In the genomic region with DNA sequence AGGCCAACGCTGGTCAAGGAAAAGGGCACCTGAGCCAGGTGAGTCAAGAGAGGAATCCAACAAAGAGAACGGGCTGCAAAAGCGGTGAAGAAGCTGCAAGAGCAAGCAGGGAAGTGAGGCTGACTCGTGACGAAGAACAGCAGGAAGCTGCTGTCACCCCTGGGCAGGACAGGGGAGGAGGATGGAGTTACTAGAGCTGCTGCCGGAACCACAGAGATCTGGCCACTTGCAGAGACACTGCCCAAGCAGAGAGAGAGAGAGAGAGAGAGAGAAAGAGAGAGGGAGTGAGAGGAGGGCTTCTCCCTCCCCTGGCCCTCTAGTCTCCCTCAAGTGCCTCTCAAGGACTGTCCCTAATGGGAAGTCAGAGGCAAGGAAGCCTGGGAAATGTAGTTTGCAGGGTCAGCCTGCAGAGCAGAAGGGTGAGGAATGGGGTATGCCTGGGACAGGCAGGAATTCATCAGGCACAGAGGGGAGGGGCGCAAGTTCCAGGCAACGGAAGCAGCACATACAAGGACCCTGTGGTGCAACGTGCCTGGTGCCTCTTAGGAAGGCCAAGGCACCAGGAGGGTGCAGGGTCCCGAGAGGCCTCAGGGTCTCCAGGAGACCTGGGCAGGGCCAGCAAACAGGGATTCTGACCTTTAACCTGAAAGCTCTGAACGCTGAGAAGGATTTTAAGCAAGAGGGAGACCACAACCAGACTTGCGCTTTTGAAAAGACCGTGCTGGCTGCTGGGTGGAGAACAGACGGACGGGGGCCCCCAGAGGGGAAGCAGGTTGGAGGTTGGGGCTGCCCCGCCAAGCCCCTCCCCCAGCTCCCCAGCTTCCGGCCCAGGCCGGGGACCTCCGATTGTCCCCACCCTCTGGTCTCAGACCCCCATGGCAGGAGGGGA, we compare ENCODE assay signal across 8 cellular contexts. TPM values are rescaled to one million over a fixed set of nuclear protein-coding genes. Genes with fewer than 3 reads are reported as not detected.
DNase-seq lines count a peak whose midpoint lies in the region; ATAC-seq and TF ChIP-seq lines count a peak whose summit lies in the region.

No MANE protein-coding gene starts in this region.

- no peak overlapping the region for H3K4me3 ChIP-seq in liver (ENCODE audit: low read depth in 1 of 3, low read length in 3 of 3)

- H3T11ph ChIP-seq in H9 (ENCODE audit: low read length) = no peak overlapping the region

- no peaks in the 10 kb centered on the region for H3K9me3 ChIP-seq in H9 (ENCODE audit: control insufficient read depth, low read depth, low read length)
- H3K9me3 ChIP-seq in liver (ENCODE audit: control insufficient read depth in 4 of 4, low read length in 3 of 4) = no peaks in the 10 kb centered on the region

- H2BK12ac ChIP-seq in H9 (ENCODE audit: insufficient read length, low read depth, low read length) = no peak overlapping the region

- peak overlapping the region; percentile 60 to 87 (median 74); a peak in 6 of 7 replicates for H3K27ac Mint-ChIP-seq in H9

- H3K79me1 ChIP-seq in H9 (ENCODE audit: insufficient read depth, low read depth, low read length, poor library complexity, severe bottlenecking) = no peaks in the 10 kb centered on the region

- no peaks in the 10 kb centered on the region for H3K36me3 Mint-ChIP-seq in H9 (ENCODE audit: insufficient read depth in 1 of 3, low read depth in 3 of 3)

- H3K4me1 Mint-ChIP-seq in H9 = peaks cover 15 to 22% of the 10 kb centered on the region in 2 experiments

- H3K4me1 ChIP-seq in H9 (ENCODE audit: insufficient read depth, low read length) = no peaks in the 10 kb centered on the region; the same call in 1 of the 2 replicates
- peaks cover 11 to 28% (median 15%) of the 10 kb centered on the region in 4 donors for H3K4me1 ChIP-seq in liver (ENCODE audit: control insufficient read depth in 4 of 4, insufficient read depth in 4 of 4, low read length in 3 of 4)

- no peaks in the 10 kb centered on the region for H3K36me3 ChIP-seq in liver (ENCODE audit: control insufficient read depth in 4 of 4, insufficient read depth in 3 of 4, low read depth in 1 of 4, low read length in 3 of 4)

- H2BK20ac ChIP-seq in H9 (ENCODE audit: low read depth, low read length, poor library complexity, severe bottlenecking) = no peak overlapping the region

- no peaks in the 10 kb centered on the region for H3K79me2 ChIP-seq in H9 (ENCODE audit: insufficient read depth, low read length)

- TF ChIP-seq RAD21 in liver (IDR thresholded peaks at IDR 0.05) = no peak

- no peaks in the 10 kb centered on the region; a peak in 1 of 5 replicates for H3K9me3 Mint-ChIP-seq in H9

- H2BK120ac ChIP-seq in H9 (ENCODE audit: low read depth, low read length, poor library complexity, severe bottlenecking) = no peak overlapping the region

- H4K20me1 ChIP-seq in H9 (ENCODE audit: control insufficient read depth, insufficient read depth, insufficient read length) = no peaks in the 10 kb centered on the region

- no peak overlapping the region for H3K27ac ChIP-seq in H9 (ENCODE audit: insufficient read length, low read depth, low read length)
- H3K27ac ChIP-seq in liver (ENCODE audit: low read depth in 1 of 2, low read length in 2 of 2) = peak overlapping the region; percentile 14 to 27

- peak overlapping the region; percentile 14 to 62; a peak in 3 of 5 replicates for H3K4me3 Mint-ChIP-seq in H9

- H4K8ac ChIP-seq in H9 (replicated peaks; ENCODE audit: insufficient read length, low read depth, low read length) = no peak overlapping the region

- no peak for TF ChIP-seq CTCF in H9 (conservative IDR thresholded peaks at IDR 0.05)
- TF ChIP-seq CTCF in liver (IDR thresholded peaks at IDR 0.05; ENCODE audit: low read depth, low read length, missing input control) = no peak

- TF ChIP-seq POLR2A in GM18505 (IDR thresholded peaks at IDR 0.05; ENCODE audit: borderline replicate concordance, extremely low read depth, insufficient read depth, insufficient read length) = no peak

- no peaks in the 10 kb centered on the region; the same call in 1 of the 2 replicates for H3K27me3 Mint-ChIP-seq in H9 (ENCODE audit: low read depth)

- peak; percentile 45 for DNase-seq in AG08395 (ENCODE audit: low spot score)
- peak; percentile 92 for DNase-seq in H9
- peak; percentile 5 for DNase-seq in activated T-cell treated with anti-CD3 and anti-CD28 coated beads for 4 hours
- no peak for DNase-seq in hypothalamus (lab: John Stamatoyannopoulos, UW)
- DNase-seq in NCI-H128 (lab: John Stamatoyannopoulos, UW; ENCODE audit: unreplicated experiment) = no peak

- no peak overlapping the region for H3K56ac ChIP-seq in H9 (ENCODE audit: insufficient read length, low read depth, low read length)

- H3K14ac ChIP-seq in H9 (ENCODE audit: insufficient read depth, low read length) = no peak overlapping the region

- H3K4ac ChIP-seq in H9 (ENCODE audit: low read depth, low read length) = no peak overlapping the region

- no peak overlapping the region for H2BK5ac ChIP-seq in H9 (ENCODE audit: insufficient read length, low read length)

- no peaks in the 10 kb centered on the region for H3K23me2 ChIP-seq in H9 (ENCODE audit: insufficient read length, low read depth, low read length, poor library complexity, severe bottlenecking)

- no CpG with 5 or more reads among the region's 19 CpGs for WGBS in H9 (ENCODE audit: extremely low coverage, insufficient read length, low lambda C conversion rate)
- 67% methylated on average over 19 of the region's 19 CpGs for WGBS in liver

- H3K27me3 ChIP-seq in H9 (ENCODE audit: insufficient read depth, low read length) (no peaks in the 10 kb centered on the region; the same call in 1 of the 2 replicates), liver (ENCODE audit: control insufficient read depth in 4 of 4, insufficient read depth in 4 of 4, low read length in 3 of 4) (no peaks in the 10 kb centered on the region)

- H3K9ac ChIP-seq in H9 (ENCODE audit: extremely low read depth, insufficient read length, low read length) (no peak overlapping the region), liver (ENCODE audit: low read depth in 1 of 2, low read length in 2 of 2) (no peak overlapping the region)

- no peak for ATAC-seq in GM21423 (IDR thresholded peaks at IDR 0.05; ENCODE audit: unreplicated experiment)
- ATAC-seq in GM18505 (IDR thresholded peaks at IDR 0.05; ENCODE audit: unreplicated experiment) = no peak

- H4K91ac ChIP-seq in H9 (ENCODE audit: insufficient read length, low read depth, low read length) = no peak overlapping the region

- no peak overlapping the region for H3K18ac ChIP-seq in H9 (ENCODE audit: insufficient read length, low read depth, low read length)

- no peak overlapping the region for H3K4me2 ChIP-seq in H9 (ENCODE audit: insufficient read depth, insufficient read length, low read length)

- H2AFZ ChIP-seq in H9 (ENCODE audit: low read length) = no peak overlapping the region

- no peak overlapping the region for H2BK15ac ChIP-seq in H9 (ENCODE audit: low read depth, low read length)

- H3K23ac ChIP-seq in H9 (ENCODE audit: insufficient read length, low read depth, low read length) = no peak overlapping the region

- no peak overlapping the region for H2AK5ac ChIP-seq in H9 (ENCODE audit: insufficient read length, low read length)

- no peak overlapping the region for H4K5ac ChIP-seq in H9 (ENCODE audit: insufficient read length, low read depth, low read length)

TF ChIP-seq in liver, 16 proteins besides CTCF, POLR2A, EP300 and RAD21:
- TF ChIP-seq NR2F2 (IDR thresholded peaks at IDR 0.05) (no peak), FOXA2 (IDR thresholded peaks at IDR 0.05) (no peak), GABPA (IDR thresholded peaks at IDR 0.05 in 1 of 2, conservative IDR thresholded peaks at IDR 0.05 in 1 of 2) (no peak)
- TF ChIP-seq, protein P1, sequence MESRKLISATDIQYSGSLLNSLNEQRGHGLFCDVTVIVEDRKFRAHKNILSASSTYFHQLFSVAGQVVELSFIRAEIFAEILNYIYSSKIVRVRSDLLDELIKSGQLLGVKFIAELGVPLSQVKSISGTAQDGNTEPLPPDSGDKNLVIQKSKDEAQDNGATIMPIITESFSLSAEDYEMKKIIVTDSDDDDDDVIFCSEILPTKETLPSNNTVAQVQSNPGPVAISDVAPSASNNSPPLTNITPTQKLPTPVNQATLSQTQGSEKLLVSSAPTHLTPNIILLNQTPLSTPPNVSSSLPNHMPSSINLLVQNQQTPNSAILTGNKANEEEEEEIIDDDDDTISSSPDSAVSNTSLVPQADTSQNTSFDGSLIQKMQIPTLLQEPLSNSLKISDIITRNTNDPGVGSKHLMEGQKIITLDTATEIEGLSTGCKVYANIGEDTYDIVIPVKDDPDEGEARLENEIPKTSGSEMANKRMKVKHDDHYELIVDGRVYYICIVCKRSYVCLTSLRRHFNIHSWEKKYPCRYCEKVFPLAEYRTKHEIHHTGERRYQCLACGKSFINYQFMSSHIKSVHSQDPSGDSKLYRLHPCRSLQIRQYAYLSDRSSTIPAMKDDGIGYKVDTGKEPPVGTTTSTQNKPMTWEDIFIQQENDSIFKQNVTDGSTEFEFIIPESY (IDR thresholded peaks at IDR 0.05) = no peak

RNA-seq across cellular contexts. Expression of a gene that starts 45.8 kb away (rescaled TPM):
- total RNA-seq in H9 (2021) = not detected in 2 replicates
- not detected for total RNA-seq in liver
- polyA plus RNA-seq in liver = not detected

Comparison
In these comparisons a context has a peak if more than half of its experiments do, and no peak if none do; other contexts are left out.
1. DNase-seq: peak in AG08395 (single experiment), H9 (single experiment) and activated T-cell treated with anti-CD3 and anti-CD28 coated beads for 4 hours (single experiment); none in hypothalamus (0 of 51) and NCI-H128 (single experiment).